In genomic region chr1:80931178-80931577, GRCh38 we compare ENCODE assay signal across 27 cellular contexts.
DNase-seq lines count a peak whose midpoint lies in the region; TF ChIP-seq lines count a peak whose summit lies in the region.
"Had no signal": no experiment of that assay in that cellular context is flagged by ENCODE, and none has a peak within 500 bp of the region (broad histone marks: within the 10 kb centered on the region; RNA-seq: fewer than 3 reads in every experiment).

No MANE protein-coding gene starts in this region.

- TF ChIP-seq CTCF in HEK293 (tag by site-specific recombination; IDR thresholded peaks at IDR 0.05) (no peak), GM20000 (IDR thresholded peaks at IDR 0.05; ENCODE audit: extremely low read depth, missing control alignments) (no peak)

- H3K9me3 ChIP-seq in HEK293 (ENCODE audit: control insufficient read depth, insufficient read depth, low read depth, low read length), result no peaks in the 10 kb centered on the region
- H3K9me3 ChIP-seq: A549, BE2C, Caco-2 had no signal

- no peaks in the 10 kb centered on the region for H3K4me1 ChIP-seq in HEK293 (ENCODE audit: control insufficient read depth, insufficient read depth, low read length)
- H3K4me1 ChIP-seq: A549, BE2C, BLaER1, Caco-2 had no signal

- no peak overlapping the region for H3K4me3 ChIP-seq in HEK293 (ENCODE audit: low read depth, low read length)
- H3K4me3 ChIP-seq: A549; BLaER1; BLaER1 treated with 17β-estradiol and CSF1 and Interleukin-3, amounts not matched to agents 10 nM and 100 nM had no signal

- no peaks in the 10 kb centered on the region for H3K36me3 ChIP-seq in HEK293 (ENCODE audit: control insufficient read depth in 2 of 2, insufficient read depth in 1 of 2, low read length in 2 of 2)
- H3K36me3 ChIP-seq: BE2C; BLaER1; BLaER1 treated with 17β-estradiol and CSF1 and Interleukin-3, amounts not matched to agents 10 nM and 100 nM had no signal

- DNase-seq in GM20000 (ENCODE audit: low spot score), result no peak
- DNase-seq: 8988T; ACHN; AML-193; BE2C; C1 segment of cervical spinal cord; Caco-2; Calu3; CD4-positive, alpha-beta memory T cell; CD4-positive, alpha-beta T cell; CD4-positive, CD25-positive, alpha-beta regulatory T cell; CD8-positive, alpha-beta memory T cell; CD8-positive, alpha-beta T cell; COR-L47; DMS 273 treated with DMSO at 0.1 percent for 48 hours; DMS153; DMS53; DMS79; DMS79 treated with DMSO at 0.1 percent for 48 hours; DND-41; EL had no signal

- H3K27ac ChIP-seq in HEK293 (ENCODE audit: extremely low read depth, low read depth, low read length), result no peak overlapping the region
- H3K27ac ChIP-seq: 22Rv1; A549; BLaER1; BLaER1 treated with 17β-estradiol and CSF1 and Interleukin-3, amounts not matched to agents 10 nM and 100 nM; C4-2B had no signal

- CTCF ChIA-PET in HEK293 (lab: Yijun Ruan, JAX), result no interaction called here

- POLR2A ChIA-PET in HEK293 (lab: Yijun Ruan, JAX), result no interaction called here

TF ChIP-seq in HEK293, 187 proteins besides CTCF, POLR2A, EP300 and RAD21:
- peak; percentile 92 for TF ChIP-seq ZNF791 (tag by site-specific recombination; IDR thresholded peaks at IDR 0.05)
- TF ChIP-seq ZSCAN23 (tag by site-specific recombination; IDR thresholded peaks at IDR 0.05), result no peak
- TF ChIP-seq SETDB1 (IDR thresholded peaks at IDR 0.05; ENCODE audit: insufficient read length, low read length), result peak; percentile 97
- TF ChIP-seq KLF9 (tag by site-specific recombination; IDR thresholded peaks at IDR 0.05; ENCODE audit: low read depth), result no peak
- TF ChIP-seq ZBTB10 (tag by site-specific recombination; IDR thresholded peaks at IDR 0.05), result no peak
- TF ChIP-seq HOXC10 (CRISPR knock-in tag; IDR thresholded peaks at IDR 0.05), result no peak
- TF ChIP-seq ZNF624 (tag by site-specific recombination; IDR thresholded peaks at IDR 0.05), result no peak
- TF ChIP-seq ZNF138 (tag by site-specific recombination; IDR thresholded peaks at IDR 0.05; ENCODE audit: borderline replicate concordance), result no peak
- no peak for TF ChIP-seq ZNF510 (tag by site-specific recombination; IDR thresholded peaks at IDR 0.05; ENCODE audit: insufficient replicate concordance)
- peak; percentile 95 for TF ChIP-seq TRIM28 (IDR thresholded peaks at IDR 0.05; ENCODE audit: borderline replicate concordance, low read length)
- no peak for TF ChIP-seq ZNF558 (tag by site-specific recombination; IDR thresholded peaks at IDR 0.05)
